Comparison of ENCODE assay signal across 8 cellular contexts in the genomic region with DNA sequence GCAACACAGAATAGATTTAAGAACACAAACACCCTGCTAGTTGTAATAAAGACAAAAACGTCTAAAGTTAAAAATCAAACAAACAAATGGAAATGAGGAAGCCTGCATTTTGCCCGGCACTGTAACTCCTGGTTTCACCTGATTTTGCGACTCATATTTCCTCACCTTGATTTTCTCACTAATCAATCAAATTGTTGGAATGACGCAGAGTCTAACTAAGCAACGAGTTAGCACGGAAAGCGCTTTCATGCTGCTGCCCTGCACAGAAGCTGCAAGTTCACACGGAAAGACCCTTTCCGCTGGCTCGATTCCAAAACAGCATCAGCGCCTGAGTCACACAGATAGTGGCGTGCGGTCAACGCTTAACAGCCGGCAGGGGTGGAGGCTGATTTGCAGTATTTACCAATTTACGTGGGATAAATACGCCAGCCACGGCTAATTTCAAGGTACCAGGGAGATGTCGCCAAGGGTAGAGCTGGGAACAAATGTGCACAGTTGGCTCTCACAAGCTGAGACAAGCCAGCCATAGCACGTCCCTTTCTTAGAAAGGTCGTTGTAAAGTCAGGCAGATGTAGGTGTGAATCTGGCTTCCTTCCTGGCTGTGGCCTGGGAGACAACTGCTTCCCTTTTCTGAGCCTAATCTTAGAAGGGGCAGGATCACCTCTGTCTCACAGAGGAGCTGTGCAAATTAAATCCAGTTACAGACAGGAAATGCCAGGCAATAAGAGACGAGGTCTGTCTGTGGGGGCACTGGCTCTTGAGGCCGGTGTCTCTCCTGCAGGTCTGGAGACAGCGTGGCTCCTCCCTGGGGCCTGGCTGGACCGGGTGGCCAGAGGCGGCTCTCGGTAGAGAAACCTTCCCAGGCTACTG.
A peak's percentile ranks its signal among the peaks of the same experiment; 100 is the strongest.
DNase-seq lines count a peak whose midpoint lies in the region; ATAC-seq, FAIRE-seq and TF ChIP-seq lines count a peak whose summit lies in the region.

No MANE protein-coding gene starts in this region.

- TF ChIP-seq EP300 in GM12878 (IDR thresholded peaks at IDR 0.05; ENCODE audit: borderline replicate concordance in 1 of 2, control insufficient read depth in 1 of 2, low read depth in 2 of 2, low read length in 2 of 2) (peak; percentile 50 to 84; a peak in 2 of 4 replicates), HepG2 (IDR thresholded peaks at IDR 0.05; ENCODE audit: low read depth in 2 of 2, low read length in 2 of 2) (no peak), HepG2 (CRISPR knock-in tag; IDR thresholded peaks at IDR 0.05; ENCODE audit: borderline replicate concordance) (no peak)

- 5% methylated on average over 27 of the region's 27 CpGs for WGBS in GM12878 (ENCODE audit: insufficient coverage, insufficient replicate concordance, low lambda C conversion rate, missing lambda C conversion rate)
- WGBS in HepG2 (ENCODE audit: low lambda C conversion rate), result 4% methylated on average over 20 of the region's 27 CpGs

- H3K9me3 ChIP-seq in BLaER1 treated with 17β-estradiol and CSF1 and Interleukin-3, amounts not matched to agents 10 nM and 100 nM (replicated peaks in 1 of 11), result no peaks in the 10 kb centered on the region
- no peaks in the 10 kb centered on the region for H3K9me3 ChIP-seq in GM12878 (replicated peaks; ENCODE audit: control insufficient read depth, insufficient read depth, low read length)
- no peaks in the 10 kb centered on the region for H3K9me3 ChIP-seq in HepG2 (ENCODE audit: low read length)

- ATAC-seq in GM19467 (IDR thresholded peaks at IDR 0.05; ENCODE audit: unreplicated experiment) (peak; percentile 54), GM12878 (peak; percentile 87), HepG2 (peak; percentile 25)

- H3K4me3 ChIP-seq in BLaER1 treated with 17β-estradiol and CSF1 and Interleukin-3, amounts not matched to agents 10 nM and 100 nM, result peak overlapping the region in 9 of 10 experiments; percentile 9 to 53 (median 36); a peak in 14 of 20 replicates
- peak overlapping the region; percentile 12; the same call in 1 of the 2 replicates for H3K4me3 ChIP-seq in GM12878
- peak overlapping the region in 2 of 3 experiments; percentile 24 to 55; a peak in 4 of 6 replicates for H3K4me3 ChIP-seq in HepG2 (replicated peaks in 1 of 3; ENCODE audit: insufficient read depth in 1 of 3, low read depth in 2 of 3, low read length in 3 of 3)

- no peaks in the 10 kb centered on the region for H3K9me3 Mint-ChIP-seq in IgD-negative memory B cell

- H3K79me2 ChIP-seq in GM12878 (ENCODE audit: control insufficient read depth, insufficient read depth, low read length), result no peaks in the 10 kb centered on the region
- H3K79me2 ChIP-seq in HepG2 (ENCODE audit: insufficient read depth, low read length), result no peaks in the 10 kb centered on the region

- H2AFZ ChIP-seq in GM12878 (ENCODE audit: control insufficient read depth, low read depth, low read length), result peak overlapping the region; percentile 89
- H2AFZ ChIP-seq in HepG2 (ENCODE audit: low read length), result no peak overlapping the region

- no peak for TF ChIP-seq CTCF in GM12878 (IDR thresholded peaks at IDR 0.05 in 2 of 3, conservative IDR thresholded peaks at IDR 0.05 in 1 of 3; ENCODE audit: control insufficient read depth in 2 of 3, extremely low read depth in 1 of 3, insufficient read depth in 1 of 3, low read depth in 3 of 3, low read length in 3 of 3)
- no peak for TF ChIP-seq CTCF in HepG2 (CRISPR knock-in tag; IDR thresholded peaks at IDR 0.05)

- no TSS peak for BruUV-seq in GM12878 (replicated peaks; lab: Mats Ljungman, UMichigan)
- BruUV-seq in HepG2 (replicated peaks; lab: Mats Ljungman, UMichigan), result no TSS peak

- peak; percentile 69 for DNase-seq in T-helper 9 cell
- DNase-seq in GM12878 (ENCODE audit: low read depth, low spot score), result peak; percentile 85
- DNase-seq in HepG2 (ENCODE audit: low spot score), result peak; percentile 64
- DNase-seq in stimulated activated CD8-positive, alpha-beta memory T cell treated with anti-CD3 and anti-CD28 coated beads, Interleukin-15, amount 100 ng/mL, for 4 hours (ENCODE audit: low read depth in 2 of 2), result peak; percentile 71 to 79
- DNase-seq in G401 (ENCODE audit: low spot score), result no peak

- no peak for TF ChIP-seq RAD21 in GM12878 (IDR thresholded peaks at IDR 0.05; ENCODE audit: insufficient read depth, low read depth, low read length)
- TF ChIP-seq RAD21 in HepG2 (CRISPR knock-in tag; IDR thresholded peaks at IDR 0.05), result no peak

- CTCF ChIA-PET in GM12878 (lab: Yijun Ruan, JAX), result interaction anchor here (0.7 to 2.3 kb wide), 7 partner anchors 9 to 124 kb away, joined by 3 to 16 read pairs (median 3); no protein-coding TSS in a partner anchor
- CTCF ChIA-PET in HepG2 (lab: Yijun Ruan, JAX; ENCODE audit: low intra/inter-chr PET ratio, low total read pairs), result no interaction called here

- H3K27me3 ChIP-seq in BLaER1 treated with 17β-estradiol and CSF1 and Interleukin-3, amounts not matched to agents 10 nM and 100 nM, result peaks cover 0 to 19% (median 0%) of the 10 kb centered on the region in 11 experiments; a peak in 4 of 22 replicates
- H3K27me3 ChIP-seq in GM12878 (replicated peaks in 1 of 2; ENCODE audit: control insufficient read depth in 2 of 2, insufficient read depth in 2 of 2, low read length in 1 of 2) (peaks cover 2 to 4% of the 10 kb centered on the region in 2 experiments; a peak in 3 of 4 replicates), HepG2 (ENCODE audit: control insufficient read depth in 1 of 2, insufficient read depth in 2 of 2, low read length in 2 of 2) (peaks cover 14 to 85% of the 10 kb centered on the region in 2 experiments; a peak in 4 of 5 replicates)

- peak; percentile 7; the same call in 1 of the 2 replicates for TF ChIP-seq POLR2A in GM12878 (IDR thresholded peaks at IDR 0.05; ENCODE audit: low read depth, low read length)
- TF ChIP-seq POLR2A in HepG2 (IDR thresholded peaks at IDR 0.05; ENCODE audit: insufficient read depth in 1 of 2, low read depth in 2 of 2, low read length in 2 of 2), result no peak

- H3K36me3 ChIP-seq in BLaER1 treated with 17β-estradiol and CSF1 and Interleukin-3, amounts not matched to agents 10 nM and 100 nM, result no peaks in the 10 kb centered on the region
- no peaks in the 10 kb centered on the region for H3K36me3 ChIP-seq in GM12878 (ENCODE audit: control insufficient read depth in 2 of 2, insufficient read depth in 2 of 2, low read length in 1 of 2)
- H3K36me3 ChIP-seq in HepG2 (replicated peaks in 1 of 2; ENCODE audit: control insufficient read depth in 1 of 2, insufficient read depth in 2 of 2, low read length in 2 of 2), result no peaks in the 10 kb centered on the region

- peaks cover 33% of the 10 kb centered on the region for H3K27me3 Mint-ChIP-seq in IgD-negative memory B cell

- peak overlapping the region; percentile 71 to 98 (median 95) for H3K4me2 ChIP-seq in BLaER1 treated with 17β-estradiol and CSF1 and Interleukin-3, amounts not matched to agents 10 nM and 100 nM
- H3K4me2 ChIP-seq in GM12878 (ENCODE audit: control insufficient read depth, insufficient read depth) (peak overlapping the region; percentile 96), HepG2 (ENCODE audit: low read depth, low read length) (peak overlapping the region; percentile 87)

- H3K27ac ChIP-seq in BLaER1 treated with 17β-estradiol and CSF1 and Interleukin-3, amounts not matched to agents 10 nM and 100 nM, result peak overlapping the region in 9 of 11 experiments; percentile 7 to 86 (median 72); a peak in 17 of 22 replicates
- H3K27ac ChIP-seq in GM12878 (ENCODE audit: control insufficient read depth, insufficient read depth) (peak overlapping the region; percentile 77), HepG2 (ENCODE audit: extremely low read length, insufficient read depth, low read length) (no peak overlapping the region)

- H3K4me1 Mint-ChIP-seq in IgD-negative memory B cell, result peaks cover 17 to 23% (median 19%) of the 10 kb centered on the region in 3 donors

- RAD21 ChIA-PET in GM12878 (lab: Charles Lee; ENCODE audit: unreplicated experiment), result interaction anchor here (1.2 kb wide), 1 partner anchor 82 kb away, joined by 3 read pairs; no protein-coding TSS in a partner anchor

- intact Hi-C loops in GM12878 (cut with micrococcal nuclease; ENCODE audit: unreplicated experiment), result no loop called here
- intact Hi-C loops in HepG2 (cut with micrococcal nuclease; ENCODE audit: unreplicated experiment), result no loop called here

- peak; percentile 96 for FAIRE-seq in GM12878 (lab: Jason Lieb, UNC)
- FAIRE-seq in HepG2 (lab: Jason Lieb, UNC), result peak; percentile 23

- H3K4me1 ChIP-seq in BLaER1 treated with 17β-estradiol and CSF1 and Interleukin-3, amounts not matched to agents 10 nM and 100 nM, result peaks cover 19 to 81% (median 67%) of the 10 kb centered on the region in 10 experiments
- H3K4me1 ChIP-seq in GM12878 (ENCODE audit: control insufficient read depth, insufficient read depth, low read length), result peaks cover 29% of the 10 kb centered on the region
- peaks cover 28% of the 10 kb centered on the region for H3K4me1 ChIP-seq in HepG2 (ENCODE audit: insufficient read depth, low read length)

- H3K4me3 Mint-ChIP-seq in IgD-negative memory B cell, result peak overlapping the region; percentile 43 to 90 (median 82)

- H4K20me1 ChIP-seq in BLaER1 treated with 17β-estradiol and CSF1 and Interleukin-3, amounts not matched to agents 10 nM and 100 nM, result peaks cover 0 to 45% (median 0%) of the 10 kb centered on the region in 11 experiments; a peak in 5 of 22 replicates
- H4K20me1 ChIP-seq in GM12878 (ENCODE audit: control insufficient read depth, insufficient read depth) (no peaks in the 10 kb centered on the region), HepG2 (ENCODE audit: insufficient read depth, low read length) (no peaks in the 10 kb centered on the region)

- POLR2A ChIA-PET in GM12878 (lab: Charles Lee), result no interaction called here
- POLR2A ChIA-PET in HepG2 (lab: Yijun Ruan, JAX), result interaction anchor here (0.6 kb wide), 1 partner anchor 121 kb away, joined by 3 read pairs; no protein-coding TSS in a partner anchor

- SMC1A ChIA-PET in GM12878 (lab: Charles Lee; ENCODE audit: uncharacterized antibody, unreplicated experiment), result interaction anchor here (0.9 to 1.6 kb wide), 2 partner anchors 16 to 82 kb away, joined by 3 to 4 read pairs; no protein-coding TSS in a partner anchor

- peak overlapping the region in 9 of 11 experiments; percentile 34 to 71 (median 54); a peak in 16 of 22 replicates for H3K9ac ChIP-seq in BLaER1 treated with 17β-estradiol and CSF1 and Interleukin-3, amounts not matched to agents 10 nM and 100 nM
- H3K9ac ChIP-seq in GM12878 (ENCODE audit: control insufficient read depth, insufficient read depth, low read length) (peak overlapping the region; percentile 24), HepG2 (ENCODE audit: insufficient read depth, low read depth, low read length) (no peak overlapping the region)

- peaks cover 2% of the 10 kb centered on the region for H3K36me3 Mint-ChIP-seq in IgD-negative memory B cell

- H3K27ac Mint-ChIP-seq in IgD-negative memory B cell, result peak overlapping the region in 1 of 3 donors; percentile 94

- in situ Hi-C loops in GM12878 (cut with MboI), result no loop called here
- in situ Hi-C loops in HepG2 (cut with HindIII; ENCODE audit: extremely low pct_ligation_motif_present, low pct_unique_long_range_greater_than_20kb), result no loop called here
- in situ Hi-C loops in G401 (cut with HindIII; ENCODE audit: low sequenced_read_pairs), result no loop called here

TF ChIP-seq in GM12878, 131 proteins besides CTCF, POLR2A, EP300 and RAD21 (continues in another document):
- no peak; the same call in 1 of the 2 replicates for TF ChIP-seq JUND (IDR thresholded peaks at IDR 0.05; ENCODE audit: low read depth, low read length)

TF ChIP-seq in HepG2, 621 proteins besides CTCF, POLR2A, EP300 and RAD21 (continues in another document):
- TF ChIP-seq RBAK (CRISPR knock-in tag; IDR thresholded peaks at IDR 0.05), result no peak

Comparison
In these comparisons a context has a peak if more than half of its experiments do, and no peak if none do; other contexts are left out.
1. ATAC-seq: peak in every context shown above with its lines; median percentile 87 in GM12878; 54 in GM19467; 25 in HepG2.